ENCODE assay signal across 8 cellular contexts in genomic region chr1:200739499-200740290, GRCh38. TPM values are rescaled to one million over a fixed set of nuclear protein-coding genes. Genes with fewer than 3 reads are reported as not detected.
A peak's percentile ranks its signal among the peaks of the same experiment; 100 is the strongest.
DNase-seq lines count a peak whose midpoint lies in the region; ATAC-seq and TF ChIP-seq lines count a peak whose summit lies in the region.

No MANE protein-coding gene starts in this region.

- peak overlapping the region; percentile 57 to 80 (median 68) for H3K4me3 ChIP-seq in Peyer's patch
- peak overlapping the region; percentile 64 to 97 (median 88) for H3K4me3 ChIP-seq in dorsolateral prefrontal cortex
- peak overlapping the region; percentile 83 to 88 (median 86) for H3K4me3 ChIP-seq in tibial nerve

- H3K27ac Mint-ChIP-seq in memory B cell: no peak overlapping the region

- H3K9me3 ChIP-seq in Peyer's patch (no peaks in the 10 kb centered on the region), tibial nerve (no peaks in the 10 kb centered on the region)

- intact Hi-C loops in dorsolateral prefrontal cortex (cut with DNase I): loop anchor here (1.0 to 5.0 kb wide), 5 partner anchors 63 to 117 kb away; partner anchors contain the start of genes DDX59 (in 1 of the 2) and KIF14 (in 1 of the 2)

- no peak for TF ChIP-seq EP300 in tibial nerve (IDR thresholded peaks at IDR 0.05)

- peaks cover 0 to 8% (median 0%) of the 10 kb centered on the region in 4 donors for H3K4me1 ChIP-seq in Peyer's patch
- H3K4me1 ChIP-seq in tibial nerve: peaks cover 0 to 53% (median 20%) of the 10 kb centered on the region in 4 donors

- 0 to 2% methylated on average over 24 to 48 of the region's 62 CpGs for WGBS in tibial nerve, 2 donors

- H3K36me3 ChIP-seq in Peyer's patch (no peaks in the 10 kb centered on the region), tibial nerve (no peaks in the 10 kb centered on the region)

- peak overlapping the region; percentile 72 to 97 (median 92) for H3K27ac ChIP-seq in Peyer's patch
- H3K27ac ChIP-seq in dorsolateral prefrontal cortex: peak overlapping the region; percentile 96 to 100 (median 100)
- H3K27ac ChIP-seq in tibial nerve: peak overlapping the region; percentile 94 to 100 (median 98)

- H3K4me1 Mint-ChIP-seq in memory B cell: peaks cover 17% of the 10 kb centered on the region

- DNase-seq in NCI-H748 (lab: John Stamatoyannopoulos, UW; ENCODE audit: unreplicated experiment): peak; percentile 21
- no peak for DNase-seq in NCI-H748 treated with DMSO at 0.1 percent for 48 hours (lab: John Stamatoyannopoulos, UW)
- peak in 1 of 3 donors; percentile 50 for DNase-seq in Peyer's patch
- peak in 7 of 10 donors; percentile 51 to 85 (median 65) for DNase-seq in dorsolateral prefrontal cortex
- DNase-seq in memory B cell (ENCODE audit: low spot score in 2 of 2): peak in 1 of 2 donors; percentile 19
- DNase-seq in tibial nerve (ENCODE audit: low spot score in 2 of 2): peak; percentile 38 to 68
- DNase-seq in SHP77 treated with DMSO at 0.1 percent for 48 hours (lab: John Stamatoyannopoulos, UW): no peak

- TF ChIP-seq POLR2A in Peyer's patch (IDR thresholded peaks at IDR 0.05): no peak
- TF ChIP-seq POLR2A in tibial nerve (IDR thresholded peaks at IDR 0.05): peak in 1 of 2 donors; percentile 6

- peak; percentile 52 for ATAC-seq in HG02588 (IDR thresholded peaks at IDR 0.05; ENCODE audit: unreplicated experiment)
- no peak for ATAC-seq in memory B cell (ENCODE audit: low read depth)

- peaks cover 2% of the 10 kb centered on the region for H3K27me3 Mint-ChIP-seq in memory B cell

- H3K36me3 Mint-ChIP-seq in memory B cell: peaks cover 2% of the 10 kb centered on the region

- H3K27me3 ChIP-seq in Peyer's patch (no peaks in the 10 kb centered on the region), dorsolateral prefrontal cortex (no peaks in the 10 kb centered on the region), tibial nerve (no peaks in the 10 kb centered on the region)

- H3K9me3 Mint-ChIP-seq in memory B cell: no peaks in the 10 kb centered on the region

- H3K4me3 Mint-ChIP-seq in memory B cell: peak overlapping the region; percentile 98

- no peak for TF ChIP-seq CTCF in Peyer's patch (IDR thresholded peaks at IDR 0.05)
- peak in 3 of 56 donors; percentile 0 to 6 (median 1) for TF ChIP-seq CTCF in dorsolateral prefrontal cortex (IDR thresholded peaks at IDR 0.05 in 54 of 56, conservative IDR thresholded peaks at IDR 0.05 in 2 of 56; ENCODE audit: low read depth in 1 of 56, partially characterized antibody in 56 of 56)
- TF ChIP-seq CTCF in tibial nerve (IDR thresholded peaks at IDR 0.05): no peak

RNA-seq across cellular contexts. Expression of gene CAMSAP2, which starts 1.0 kb away (rescaled TPM):
- total RNA-seq in Peyer's patch (10 to 100 TPM in 1 of 4 donors, 1 to 10 TPM in 3; 4.9 to 21.5 (median 8.1) TPM), dorsolateral prefrontal cortex (100 to 1,000 TPM in 84 of 120 experiments, 10 to 100 TPM in 36; 69.0 to 139 (median 110) TPM), tibial nerve (10 to 100 TPM; 27.3 to 38.9 (median 31.6) TPM)

Comparison
In these comparisons a context has a peak if more than half of its experiments do, and no peak if none do; other contexts are left out.
1. DNase-seq: peak in NCI-H748 (single experiment), dorsolateral prefrontal cortex (7 of 10) and tibial nerve (2 of 2); none in NCI-H748 treated with DMSO at 0.1 percent for 48 hours (single experiment) and SHP77 treated with DMSO at 0.1 percent for 48 hours (single experiment).
2. Peak in every context shown above with its lines, with median percentiles within 50 percentile points of each other: H3K27ac ChIP-seq and H3K4me3 ChIP-seq.